ENCODE assay signal across 9 cellular contexts in genomic region chr4:147607463-147607862, GRCh38.
"Had no signal": no experiment of that assay in that cellular context is flagged by ENCODE, and none has a peak within 500 bp of the region (broad histone marks: within the 10 kb centered on the region; RNA-seq: fewer than 3 reads in every experiment).

No MANE protein-coding gene starts in this region.

- FAIRE-seq: HTR-8/SVneo had no signal

- H2AFZ ChIP-seq: GM23248 had no signal

- H3K4me3 ChIP-seq: GM23248, HAP-1 had no signal

- H3K36me3 ChIP-seq: HAP-1 had no signal

- H3K9me3 ChIP-seq: HAP-1 had no signal

- DNase-seq: GM23248, GOT3, H7, HFFc6, KBM-7 had no signal

- H3K27ac ChIP-seq: GM23248, KMS-11 had no signal

- H3K4me2 ChIP-seq: KMS-11 had no signal

- ATAC-seq: HCT116 had no signal

- H3K9ac ChIP-seq: GM23248, KMS-11 had no signal
